In genomic region chr10:13146383-13146782, GRCh38 we compare ENCODE assay signal across 34 cellular contexts. TPM values are rescaled to one million over a fixed set of nuclear protein-coding genes. Genes with fewer than 3 reads are reported as not detected.
DNase-seq lines count a peak whose midpoint lies in the region; ATAC-seq, FAIRE-seq and TF ChIP-seq lines count a peak whose summit lies in the region.
"Had no signal": no experiment of that assay in that cellular context is flagged by ENCODE, and none has a peak within 500 bp of the region (broad histone marks: within the 10 kb centered on the region; RNA-seq: fewer than 3 reads in every experiment).

No MANE protein-coding gene starts in this region.

- no peak for TF ChIP-seq CTCF in choroid plexus epithelial cell (conservative IDR thresholded peaks at IDR 0.05; ENCODE audit: low read depth, low read length)

- FAIRE-seq in RCC 7860 (lab: Jason Lieb, UNC) (no peak), urothelium cell line (lab: Jason Lieb, UNC) (no peak)
- FAIRE-seq: frontal cortex, kidney had no signal

- no peak for ATAC-seq in HG03432 (IDR thresholded peaks at IDR 0.05; ENCODE audit: unreplicated experiment)
- ATAC-seq: activated CD8-positive, alpha-beta T cell treated with anti-CD3 and anti-CD28 coated beads, Interleukin-2, amount 10 ng/mL, durations not matched to agents 7 days and 5 days; activated T-helper 17 cell treated with anti-CD3 and anti-CD28 coated beads, Interleukin-2, amount 50 U/mL, for 72 hours; GM23338; heart right ventricle; Panc1 had no signal

- H3K4me3 ChIP-seq in choroid plexus epithelial cell (ENCODE audit: low read depth, low read length) = no peak overlapping the region
- H3K4me3 ChIP-seq: BLaER1, cardiac muscle cell, GM23338, heart right ventricle, prostate gland, sigmoid colon, thyroid gland had no signal

- DNase-seq in GM03348 (ENCODE audit: low spot score) = peak; percentile 9
- peak; percentile 56 for DNase-seq in NCI-H226
- peak; percentile 25 for DNase-seq in choroid plexus epithelial cell (ENCODE audit: low read depth)
- DNase-seq in myocyte (ENCODE audit: low read depth) = peak; percentile 20
- no peak for DNase-seq in OCI-M2 (lab: John Stamatoyannopoulos, UW; ENCODE audit: unreplicated experiment)
- DNase-seq in RCC 7860 (ENCODE audit: low spot score) = no peak
- DNase-seq in urothelium cell line (ENCODE audit: low spot score) = no peak
- DNase-seq: activated CD4-positive, alpha-beta T cell treated with anti-CD3 and anti-CD28 coated beads for 4 hours; activated CD8-positive, alpha-beta T cell treated with anti-CD3 and anti-CD28 coated beads, Interleukin-2, amount 10 ng/mL, durations not matched to agents 7 days and 5 days; amygdala; cortex of kidney; DMS53; effector memory CD4-positive, alpha-beta T cell; GDM1; heart right ventricle; Karpas-422; kidney; naive B cell; NCI-H1417 treated with DMSO at 0.1 percent for 48 hours; NCI-H2029 treated with DMSO at 0.1 percent for 48 hours; NCI-H526 treated with DMSO at 0.1 percent for 48 hours; SIG-M5; sigmoid colon; stimulated activated CD4-positive, alpha-beta T cell treated with anti-CD3 and anti-CD28 coated beads, Interleukin-4, amount 100 ng/mL, for 1 hour; thyroid gland; WERI-Rb-1 had no signal

RNA-seq across cellular contexts. Expression of gene MCM10, which starts 15.0 kb away (rescaled TPM):
- 0.05 and 0.10 TPM in 2 replicates for total RNA-seq in myocyte
- 0.08 TPM for polyA plus RNA-seq in myocyte (2012)

RNA-seq across cellular contexts. Expression of gene OPTN, which starts 46.4 kb away (rescaled TPM):
- 75.2 and 77.3 TPM in 2 replicates for total RNA-seq in myocyte
- 135 TPM for polyA plus RNA-seq in myocyte (2012)

Comparison
In these comparisons a context has a peak if more than half of its experiments do, and no peak if none do; other contexts are left out.
1. DNase-seq: peak in GM03348 (single experiment), NCI-H226 (single experiment), choroid plexus epithelial cell (single experiment) and myocyte (single experiment); none in OCI-M2 (single experiment), RCC 7860 (single experiment) and urothelium cell line (single experiment).